Comparison of ENCODE assay signal across 11 cellular contexts in genomic region chr1:183806086-183806485, GRCh38. TPM values are rescaled to one million over a fixed set of nuclear protein-coding genes. Genes with fewer than 3 reads are reported as not detected.
DNase-seq lines count a peak whose midpoint lies in the region; ATAC-seq, FAIRE-seq and TF ChIP-seq lines count a peak whose summit lies in the region.
"Had no signal": no experiment of that assay in that cellular context is flagged by ENCODE, and none has a peak within 500 bp of the region (broad histone marks: within the 10 kb centered on the region; RNA-seq: fewer than 3 reads in every experiment).

No MANE protein-coding gene starts in this region.

- H3K79me2 ChIP-seq in GM23248 (ENCODE audit: insufficient read depth) (peaks cover 12% of the 10 kb centered on the region; the same call in 1 of the 2 replicates), keratinocyte (ENCODE audit: control insufficient read depth, insufficient read depth, low read length) (no peaks in the 10 kb centered on the region)

- ATAC-seq in GM19452 (IDR thresholded peaks at IDR 0.05; ENCODE audit: unreplicated experiment) (no peak), GM19328 (IDR thresholded peaks at IDR 0.05; ENCODE audit: unreplicated experiment) (no peak), GM19467 (IDR thresholded peaks at IDR 0.05; ENCODE audit: unreplicated experiment) (no peak)

- H3K9me3 ChIP-seq in GM23248 (ENCODE audit: low read depth): no peaks in the 10 kb centered on the region
- peaks cover 0 to 6% (median 0%) of the 10 kb centered on the region in 3 donors for H3K9me3 ChIP-seq in adrenal gland (replicated peaks in 1 of 3)
- H3K9me3 ChIP-seq in keratinocyte (ENCODE audit: control insufficient read depth, low read depth, low read length): peaks cover 3% of the 10 kb centered on the region
- H3K9me3 ChIP-seq in small intestine (ENCODE audit: control insufficient read depth, low read depth): no peaks in the 10 kb centered on the region

- dilution Hi-C loops in keratinocyte (cut with MboI; ENCODE audit: extremely low pct_ligation_motif_present, low sequenced_read_pairs): no loop called here

- 6 to 7% methylated on average over 3 of the region's 3 CpGs for WGBS in GM23248 (ENCODE audit: low coverage in 1 of 2, low lambda C conversion rate in 2 of 2, missing lambda C conversion rate in 2 of 2), 2 experiments
- WGBS in adrenal gland, 4 donors: 9 to 33% (median 13%) methylated on average over 3 of the region's 3 CpGs
- 9 to 27% (median 19%) methylated on average over 3 of the region's 3 CpGs for WGBS in small intestine, 3 donors

- H2AFZ ChIP-seq in GM23248 (peak overlapping the region; percentile 52), keratinocyte (ENCODE audit: control insufficient read depth, low read length) (no peak overlapping the region)

- FAIRE-seq in keratinocyte (lab: Jason Lieb, UNC) (no peak), small intestine (lab: Jason Lieb, UNC) (no peak)

- no peak for TF ChIP-seq POLR2A in adrenal gland (IDR thresholded peaks at IDR 0.05)

- in situ Hi-C loops in GM23248 (cut with MboI): no loop called here

- H3K4me3 ChIP-seq in GM23248 (peak overlapping the region; percentile 97), adrenal gland (peak overlapping the region in 1 of 4 donors; percentile 93), keratinocyte (ENCODE audit: control insufficient read depth in 2 of 3, extremely low read depth in 1 of 3, insufficient read depth in 2 of 3, low read depth in 1 of 3, low read length in 3 of 3) (peak overlapping the region in 1 of 3 experiments; percentile 15), small intestine (ENCODE audit: low read depth in 1 of 2, low read length in 2 of 2) (no peak overlapping the region)

- H4K20me1 ChIP-seq in GM23248 (ENCODE audit: insufficient read depth): no peaks in the 10 kb centered on the region
- no peaks in the 10 kb centered on the region for H4K20me1 ChIP-seq in keratinocyte (ENCODE audit: control insufficient read depth, extremely low read depth, insufficient read depth, low read length)

- H3K27me3 ChIP-seq in GM23248 (replicated peaks; ENCODE audit: insufficient read depth): no peaks in the 10 kb centered on the region
- no peaks in the 10 kb centered on the region for H3K27me3 ChIP-seq in adrenal gland
- no peaks in the 10 kb centered on the region for H3K27me3 ChIP-seq in keratinocyte (ENCODE audit: control insufficient read depth, extremely low read depth, insufficient read depth, low read length)
- H3K27me3 ChIP-seq in small intestine (ENCODE audit: control insufficient read depth in 2 of 2, insufficient read depth in 2 of 2, low read length in 2 of 2): no peaks in the 10 kb centered on the region

- peaks cover 41% of the 10 kb centered on the region for H3F3A ChIP-seq in GM23248 (ENCODE audit: insufficient read depth)

- DNase-seq in GM23248: peak; percentile 40
- no peak for DNase-seq in adrenal gland
- no peak for DNase-seq in keratinocyte (ENCODE audit: low read depth, low spot score)
- DNase-seq in small intestine: peak; percentile 22
- no peak for DNase-seq in NCI-H1694 treated with DMSO at 0.1 percent for 48 hours (lab: John Stamatoyannopoulos, UW)
- DNase-seq: activated CD8-positive, alpha-beta memory T cell treated with anti-CD3 and anti-CD28 coated beads, Interleukin-2, amount 10 ng/mL, durations not matched to agents 7 days and 5 days; NCI-H510A; stimulated activated CD4-positive, alpha-beta T cell treated with anti-CD3 and anti-CD28 coated beads, Interleukin-4, amount 100 ng/mL, for 24 hours had no signal

- no peaks in the 10 kb centered on the region for H3K9me2 ChIP-seq in GM23248 (ENCODE audit: insufficient read depth)

- no peaks in the 10 kb centered on the region for H3K36me3 ChIP-seq in GM23248 (ENCODE audit: low read depth)
- H3K36me3 ChIP-seq in adrenal gland (replicated peaks in 1 of 2): no peaks in the 10 kb centered on the region
- H3K36me3 ChIP-seq in keratinocyte (ENCODE audit: control insufficient read depth in 2 of 2, extremely low read depth in 1 of 2, insufficient read depth in 2 of 2, low read length in 2 of 2): no peaks in the 10 kb centered on the region
- no peaks in the 10 kb centered on the region for H3K36me3 ChIP-seq in small intestine (ENCODE audit: control insufficient read depth in 2 of 2, insufficient read depth in 2 of 2, low read length in 2 of 2)

- H3K9me1 ChIP-seq in keratinocyte (ENCODE audit: control insufficient read depth, extremely low read depth, insufficient read depth, low read length): no peaks in the 10 kb centered on the region

- H3K9ac ChIP-seq in GM23248 (peak overlapping the region; percentile 84), keratinocyte (ENCODE audit: control insufficient read depth, extremely low read depth, insufficient read depth, low read length) (no peak overlapping the region)

- H3K4me2 ChIP-seq in GM23248 (ENCODE audit: unreplicated experiment) (peak overlapping the region; percentile 99), keratinocyte (ENCODE audit: control insufficient read depth, extremely low read depth, insufficient read depth, low read depth, low read length) (peak overlapping the region; percentile 100)

- peaks cover 38% of the 10 kb centered on the region for H3K4me1 ChIP-seq in GM23248 (ENCODE audit: insufficient read depth)
- H3K4me1 ChIP-seq in adrenal gland (replicated peaks in 1 of 2): peaks cover 17 to 47% of the 10 kb centered on the region in 2 donors
- peaks cover 27% of the 10 kb centered on the region for H3K4me1 ChIP-seq in keratinocyte (ENCODE audit: control insufficient read depth, extremely low read depth, insufficient read depth, low read length)
- H3K4me1 ChIP-seq in small intestine (ENCODE audit: control insufficient read depth in 2 of 2, insufficient read depth in 1 of 2, low read depth in 1 of 2, low read length in 1 of 2): no peaks in the 10 kb centered on the region

- TF ChIP-seq CTCF in adrenal gland (IDR thresholded peaks at IDR 0.05): no peak
- no peak for TF ChIP-seq CTCF in keratinocyte (optimal IDR thresholded peaks at IDR 0.05 in 1 of 3, IDR thresholded peaks at IDR 0.05 in 1 of 3, conservative IDR thresholded peaks at IDR 0.05 in 1 of 3; ENCODE audit: extremely low read depth in 1 of 3, insufficient read depth in 2 of 3, low read length in 3 of 3)

- intact Hi-C loops in adrenal gland (cut with DNase I): no loop called here

- H3K27ac ChIP-seq in GM23248 (no peak overlapping the region), adrenal gland (peak overlapping the region; percentile 0 to 91 (median 40)), keratinocyte (ENCODE audit: control insufficient read depth, insufficient read depth, low read length) (no peak overlapping the region), small intestine (ENCODE audit: low read depth in 1 of 2, low read length in 1 of 2) (peak overlapping the region in 1 of 2 donors; percentile 16)

RNA-seq across cellular contexts. Expression of gene RGL1, which starts 1.2 kb away (rescaled TPM):
- total RNA-seq in GM23248 (2014; rRNA removed; shearing (Covaris generic)): 8.6 and 13.4 TPM in 2 replicates
- polyA plus RNA-seq in GM23248 (2016; fragmentation: Nextera tagmentation; extraction: Ambion mirVana) (9.2 and 9.4 TPM in 2 replicates), adrenal gland (10 to 100 TPM; 15.5 to 28.1 (median 18.6) TPM), keratinocyte (0.88 to 1.5 TPM (median 1.2 TPM) in 3 replicates), small intestine (1 to 10 TPM; 4.2 to 8.4 (median 7.6) TPM)
- total RNA-seq in adrenal gland: 10 to 100 TPM; 30.5 to 76.9 (median 55.2) TPM
- polyA plus RNA-seq in keratinocyte (2011; ENCODE audit: low read depth): 0.65 TPM
- polyA plus RNA-seq in keratinocyte (2011; cell fraction: cytosol; rRNA removed): 0.78 and 0.83 TPM in 2 replicates
- polyA plus RNA-seq in keratinocyte (2011; cell fraction: nucleus; rRNA removed): 1.1 and 1.4 TPM in 2 replicates
- polyA plus RNA-seq in keratinocyte (2012; ENCODE audit: low replicate concordance): 0.69 and 1.1 TPM in 2 replicates
- polyA minus RNA-seq in keratinocyte: 0.82 to 1.8 TPM (median 1.5 TPM) in 3 replicates
- 0.58 TPM for polyA minus RNA-seq in keratinocyte (2011; cell fraction: cytosol; rRNA and poly(A)+ RNA removed)
- 0.63 and 1.2 TPM in 2 replicates for polyA minus RNA-seq in keratinocyte (2011; cell fraction: nucleus; rRNA and poly(A)+ RNA removed)

Comparison
In these comparisons a context has a peak if more than half of its experiments do, and no peak if none do; other contexts are left out.
1. DNase-seq: peak in GM23248 (single experiment) and small intestine (single experiment); none in adrenal gland (0 of 7), keratinocyte (single experiment) and NCI-H1694 treated with DMSO at 0.1 percent for 48 hours (single experiment).
2. H3K27ac ChIP-seq: peak in adrenal gland (5 of 5); none in GM23248 (single experiment) and keratinocyte (single experiment).